Comparison of ENCODE assay signal across 9 cellular contexts in the genomic region with DNA sequence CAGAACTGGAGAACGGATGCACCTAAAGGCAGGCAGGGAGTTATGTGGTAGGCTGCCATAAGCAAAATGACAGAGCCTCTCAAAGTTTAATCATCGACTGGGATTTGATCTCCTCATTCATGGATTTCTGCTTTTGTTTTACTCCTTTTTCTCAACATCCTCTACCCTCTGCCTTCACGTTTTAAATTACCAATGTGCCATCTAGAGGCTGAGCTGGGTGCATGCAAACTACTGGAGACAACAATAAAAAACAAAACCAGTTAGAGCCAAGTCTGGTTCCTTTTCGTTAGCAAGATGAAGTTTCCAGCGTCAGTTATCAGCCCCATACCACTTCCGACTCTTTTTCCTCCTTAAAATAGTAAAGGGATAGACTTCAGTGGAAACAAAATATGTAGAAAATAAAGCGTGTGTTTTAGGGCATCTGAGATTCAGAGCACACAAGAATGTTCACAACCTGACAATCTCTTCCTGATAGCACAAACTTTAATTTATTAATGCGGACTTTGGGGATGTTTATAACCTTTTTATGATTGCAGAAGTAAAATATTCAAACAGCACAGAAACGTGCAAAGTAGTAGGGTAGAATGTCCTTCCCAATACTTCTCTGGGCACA.
A peak's percentile ranks its signal among the peaks of the same experiment; 100 is the strongest.
DNase-seq lines count a peak whose midpoint lies in the region; ATAC-seq and TF ChIP-seq lines count a peak whose summit lies in the region.
"Had no signal": no experiment of that assay in that cellular context is flagged by ENCODE, and none has a peak within 500 bp of the region (broad histone marks: within the 10 kb centered on the region; RNA-seq: fewer than 3 reads in every experiment).

No MANE protein-coding gene starts in this region.

- POLR2A ChIA-PET in activated CD4-positive, alpha-beta T cell treated with anti-CD3 and anti-CD28 coated beads for 36 hours (lab: Charles Lee) = no interaction called here

- no peaks in the 10 kb centered on the region for H3K27me3 Mint-ChIP-seq in activated CD4-positive, alpha-beta T cell treated with anti-CD3 and anti-CD28 coated beads for 36 hours
- H3K27me3 Mint-ChIP-seq in activated naive CD4-positive, alpha-beta T cell treated with anti-CD3 and anti-CD28 coated beads for 36 hours (ENCODE audit: low read depth) = peaks cover 4% of the 10 kb centered on the region

- H3K36me3 Mint-ChIP-seq in activated CD4-positive, alpha-beta T cell treated with anti-CD3 and anti-CD28 coated beads for 36 hours (ENCODE audit: low read depth) = no peaks in the 10 kb centered on the region
- H3K36me3 Mint-ChIP-seq in activated naive CD4-positive, alpha-beta T cell treated with anti-CD3 and anti-CD28 coated beads for 36 hours (ENCODE audit: low read depth) = no peaks in the 10 kb centered on the region

- no peaks in the 10 kb centered on the region for H3K4me1 Mint-ChIP-seq in activated CD4-positive, alpha-beta T cell treated with anti-CD3 and anti-CD28 coated beads for 36 hours
- no peaks in the 10 kb centered on the region for H3K4me1 Mint-ChIP-seq in activated naive CD4-positive, alpha-beta T cell treated with anti-CD3 and anti-CD28 coated beads for 36 hours (ENCODE audit: low read depth)

- no peak for ATAC-seq in activated CD4-positive, alpha-beta T cell treated with anti-CD3 and anti-CD28 coated beads for 36 hours
- no peak for ATAC-seq in GM18520 (IDR thresholded peaks at IDR 0.05; ENCODE audit: unreplicated experiment)

- no peak overlapping the region for H3K4me3 Mint-ChIP-seq in activated CD4-positive, alpha-beta T cell treated with anti-CD3 and anti-CD28 coated beads for 36 hours
- H3K4me3 Mint-ChIP-seq in activated naive CD4-positive, alpha-beta T cell treated with anti-CD3 and anti-CD28 coated beads for 36 hours = no peak overlapping the region

- CTCF ChIA-PET in activated CD4-positive, alpha-beta T cell treated with anti-CD3 and anti-CD28 coated beads for 36 hours (lab: Charles Lee) = interaction anchor here (1.0 kb wide), 1 partner anchor 38 kb away, joined by 3 read pairs; no protein-coding TSS in a partner anchor
- CTCF ChIA-PET in activated naive CD4-positive, alpha-beta T cell treated with anti-CD3 and anti-CD28 coated beads for 36 hours (lab: Charles Lee) = interaction anchor here (0.6 kb wide), 1 partner anchor 281 kb away, joined by 6 read pairs; no protein-coding TSS in a partner anchor

- TF ChIP-seq EP300 in Ishikawa (IDR thresholded peaks at IDR 0.05; ENCODE audit: borderline replicate concordance) = no peak

- 0 out of 2 replicates have a peak overlapping the region, but pooled peaks have one; percentile 11 for H3K27ac ChIP-seq in VCaP

- H3K27ac Mint-ChIP-seq in activated CD4-positive, alpha-beta T cell treated with anti-CD3 and anti-CD28 coated beads for 36 hours = no peak overlapping the region
- H3K27ac Mint-ChIP-seq in activated naive CD4-positive, alpha-beta T cell treated with anti-CD3 and anti-CD28 coated beads for 36 hours = no peak overlapping the region

- intact Hi-C loops in activated CD4-positive, alpha-beta T cell treated with anti-CD3 and anti-CD28 coated beads for 36 hours (cut with DNase I, micrococcal nuclease) = loop anchor here in 1 of 2 experiments (2.0 kb wide), 1 partner anchor 80 kb away; no protein-coding TSS in a partner anchor
- intact Hi-C loops in activated naive CD4-positive, alpha-beta T cell treated with anti-CD3 and anti-CD28 coated beads for 36 hours (cut with micrococcal nuclease) = no loop called here

- H3K4me3 ChIP-seq in AG09309 (ENCODE audit: control insufficient read depth, low read depth, low read length) = no peak overlapping the region

- H3K9me3 Mint-ChIP-seq in activated CD4-positive, alpha-beta T cell treated with anti-CD3 and anti-CD28 coated beads for 36 hours (ENCODE audit: low read depth) = no peaks in the 10 kb centered on the region
- H3K9me3 Mint-ChIP-seq in activated naive CD4-positive, alpha-beta T cell treated with anti-CD3 and anti-CD28 coated beads for 36 hours = no peaks in the 10 kb centered on the region

- DNase-seq in AG09309 (ENCODE audit: low read depth) (no peak), kidney tubule cell (ENCODE audit: low spot score) (peak; percentile 55)
- DNase-seq in activated CD4-positive, alpha-beta T cell treated with anti-CD3 and anti-CD28 coated beads for 36 hours = no peak
- DNase-seq in activated CD8-positive, alpha-beta memory T cell treated with anti-CD3 and anti-CD28 coated beads, Interleukin-2, amount 50 U/mL, for 48 hours = no peak
- DNase-seq in activated naive CD4-positive, alpha-beta T cell treated with anti-CD3 and anti-CD28 coated beads for 36 hours = no peak
- DNase-seq: stimulated activated CD8-positive, alpha-beta memory T cell treated with anti-CD3 and anti-CD28 coated beads, Interleukin-4, amount 100 ng/mL, for 48 hours had no signal

- TF ChIP-seq CTCF in AG09309 (IDR thresholded peaks at IDR 0.05; ENCODE audit: control insufficient read depth, insufficient read depth, low read depth, low read length, missing control alignments) (peak; percentile 72), VCaP (conservative IDR thresholded peaks at IDR 0.05) (peak; percentile 81)

- peak; percentile 10; the same call in 1 of the 2 replicates for TF ChIP-seq RAD21 in Ishikawa (IDR thresholded peaks at IDR 0.05; ENCODE audit: low read depth)

TF ChIP-seq in Ishikawa, 13 proteins besides CTCF, POLR2A, EP300 and RAD21:
- TF ChIP-seq, protein P1, sequence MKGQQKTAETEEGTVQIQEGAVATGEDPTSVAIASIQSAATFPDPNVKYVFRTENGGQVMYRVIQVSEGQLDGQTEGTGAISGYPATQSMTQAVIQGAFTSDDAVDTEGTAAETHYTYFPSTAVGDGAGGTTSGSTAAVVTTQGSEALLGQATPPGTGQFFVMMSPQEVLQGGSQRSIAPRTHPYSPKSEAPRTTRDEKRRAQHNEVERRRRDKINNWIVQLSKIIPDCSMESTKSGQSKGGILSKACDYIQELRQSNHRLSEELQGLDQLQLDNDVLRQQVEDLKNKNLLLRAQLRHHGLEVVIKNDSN (IDR thresholded peaks at IDR 0.05) = no peak
- TF ChIP-seq FOXM1 (IDR thresholded peaks at IDR 0.05; ENCODE audit: borderline replicate concordance, low read depth) (no peak), ZBTB7A (IDR thresholded peaks at IDR 0.05; ENCODE audit: low read depth) (no peak), CREB1 (IDR thresholded peaks at IDR 0.05; ENCODE audit: low read depth) (no peak), YY1 (IDR thresholded peaks at IDR 0.05; ENCODE audit: low read depth) (no peak), NFIC (IDR thresholded peaks at IDR 0.05) (no peak), EGR1 (IDR thresholded peaks at IDR 0.05) (no peak), CEBPB (IDR thresholded peaks at IDR 0.05) (no peak), TCF12 (IDR thresholded peaks at IDR 0.05; ENCODE audit: low read depth) (no peak), TAF1 (IDR thresholded peaks at IDR 0.05; ENCODE audit: low read depth) (no peak)
- TF ChIP-seq, protein P2, sequence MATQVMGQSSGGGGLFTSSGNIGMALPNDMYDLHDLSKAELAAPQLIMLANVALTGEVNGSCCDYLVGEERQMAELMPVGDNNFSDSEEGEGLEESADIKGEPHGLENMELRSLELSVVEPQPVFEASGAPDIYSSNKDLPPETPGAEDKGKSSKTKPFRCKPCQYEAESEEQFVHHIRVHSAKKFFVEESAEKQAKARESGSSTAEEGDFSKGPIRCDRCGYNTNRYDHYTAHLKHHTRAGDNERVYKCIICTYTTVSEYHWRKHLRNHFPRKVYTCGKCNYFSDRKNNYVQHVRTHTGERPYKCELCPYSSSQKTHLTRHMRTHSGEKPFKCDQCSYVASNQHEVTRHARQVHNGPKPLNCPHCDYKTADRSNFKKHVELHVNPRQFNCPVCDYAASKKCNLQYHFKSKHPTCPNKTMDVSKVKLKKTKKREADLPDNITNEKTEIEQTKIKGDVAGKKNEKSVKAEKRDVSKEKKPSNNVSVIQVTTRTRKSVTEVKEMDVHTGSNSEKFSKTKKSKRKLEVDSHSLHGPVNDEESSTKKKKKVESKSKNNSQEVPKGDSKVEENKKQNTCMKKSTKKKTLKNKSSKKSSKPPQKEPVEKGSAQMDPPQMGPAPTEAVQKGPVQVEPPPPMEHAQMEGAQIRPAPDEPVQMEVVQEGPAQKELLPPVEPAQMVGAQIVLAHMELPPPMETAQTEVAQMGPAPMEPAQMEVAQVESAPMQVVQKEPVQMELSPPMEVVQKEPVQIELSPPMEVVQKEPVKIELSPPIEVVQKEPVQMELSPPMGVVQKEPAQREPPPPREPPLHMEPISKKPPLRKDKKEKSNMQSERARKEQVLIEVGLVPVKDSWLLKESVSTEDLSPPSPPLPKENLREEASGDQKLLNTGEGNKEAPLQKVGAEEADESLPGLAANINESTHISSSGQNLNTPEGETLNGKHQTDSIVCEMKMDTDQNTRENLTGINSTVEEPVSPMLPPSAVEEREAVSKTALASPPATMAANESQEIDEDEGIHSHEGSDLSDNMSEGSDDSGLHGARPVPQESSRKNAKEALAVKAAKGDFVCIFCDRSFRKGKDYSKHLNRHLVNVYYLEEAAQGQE (IDR thresholded peaks at IDR 0.05; ENCODE audit: low read depth) = no peak
